Comparison of ENCODE assay signal across 13 cellular contexts in the genomic region with DNA sequence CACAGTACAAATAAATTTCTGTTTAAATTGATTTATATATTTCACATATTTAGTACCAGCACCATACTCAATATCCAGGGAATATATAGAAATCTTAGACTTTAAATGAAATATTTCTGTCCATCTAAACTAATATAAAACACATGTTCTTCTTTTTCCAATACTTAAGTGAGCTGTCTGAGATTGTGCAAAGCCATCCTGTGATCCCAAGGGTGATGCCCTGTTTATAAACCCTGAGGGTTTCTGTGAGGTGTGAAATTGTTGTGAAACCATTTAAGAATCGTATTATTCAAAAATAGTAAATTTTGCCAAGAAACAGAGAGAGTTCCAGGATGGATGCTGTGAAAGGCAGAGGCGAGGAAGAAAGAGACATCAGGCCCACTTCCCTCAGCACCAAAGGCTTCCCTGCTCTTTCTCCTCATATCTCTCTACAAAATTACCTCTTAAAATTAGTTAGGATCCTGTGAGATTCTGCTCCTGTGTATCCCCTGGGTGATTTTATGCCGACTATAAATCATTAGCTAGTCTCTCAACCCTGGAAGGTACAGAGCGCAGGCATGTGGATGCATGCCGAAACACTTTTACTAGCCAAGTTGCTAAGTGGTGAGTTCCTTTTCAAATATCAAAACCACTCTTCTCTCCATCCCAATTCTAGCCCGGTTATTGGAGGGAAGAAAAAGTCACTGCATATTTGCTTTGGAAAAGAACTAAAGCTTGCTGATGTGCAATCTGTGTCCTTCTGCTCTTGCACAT.
DNase-seq lines count a peak whose midpoint lies in the region; ATAC-seq, FAIRE-seq and TF ChIP-seq lines count a peak whose summit lies in the region.
"Had no signal": no experiment of that assay in that cellular context is flagged by ENCODE, and none has a peak within 500 bp of the region (broad histone marks: within the 10 kb centered on the region; RNA-seq: fewer than 3 reads in every experiment).

No MANE protein-coding gene starts in this region.

- H3K27ac ChIP-seq in sigmoid colon, result peak overlapping the region in 3 of 4 donors; percentile 51 to 76 (median 70)
- H3K27ac ChIP-seq: adrenal gland, colonic mucosa had no signal

- no peak for FAIRE-seq in frontal cortex (lab: Jason Lieb, UNC)
- FAIRE-seq: RCC 7860 had no signal

- no peak for TF ChIP-seq POLR2A in sigmoid colon (IDR thresholded peaks at IDR 0.05)

- no peaks in the 10 kb centered on the region for H3K9me3 Mint-ChIP-seq in Calu3 (ENCODE audit: low read depth, unreplicated experiment)

- H3K27me3 ChIP-seq in sigmoid colon, result no peaks in the 10 kb centered on the region
- H3K27me3 ChIP-seq: adrenal gland, colonic mucosa had no signal

- no peak overlapping the region for H3K4me3 ChIP-seq in cardiac fibroblast (replicated peaks in 1 of 2; ENCODE audit: low read depth in 2 of 2, low read length in 2 of 2)
- no peak overlapping the region for H3K4me3 ChIP-seq in sigmoid colon
- H3K4me3 ChIP-seq: adrenal gland, colonic mucosa had no signal

- WGBS in sigmoid colon, 2 donors, result 90 to 91% methylated on average over 6 of the region's 6 CpGs

- intact Hi-C loops in Calu3 (cut with micrococcal nuclease; ENCODE audit: unreplicated experiment), result no loop called here
- intact Hi-C loops in left ventricle myocardium superior (cut with micrococcal nuclease), result no loop called here
- intact Hi-C loops in sigmoid colon (cut with DNase I), result loop anchor here (5.0 kb wide), 1 partner anchor 385 kb away; no protein-coding TSS in a partner anchor

- BruUV-seq in Calu3 (replicated peaks; lab: Mats Ljungman, UMichigan), result no TSS peak

- CTCF ChIA-PET in Calu3 (lab: Charles Lee), result no interaction called here

- no peaks in the 10 kb centered on the region for H3K36me3 Mint-ChIP-seq in Calu3 (ENCODE audit: insufficient read depth, unreplicated experiment)

- H3K27me3 Mint-ChIP-seq in Calu3 (ENCODE audit: unreplicated experiment), result no peaks in the 10 kb centered on the region

- H3K9me3 ChIP-seq in sigmoid colon, result no peaks in the 10 kb centered on the region
- H3K9me3 ChIP-seq: adrenal gland, colonic mucosa had no signal

- H3K27ac Mint-ChIP-seq in Calu3 (ENCODE audit: unreplicated experiment), result peak overlapping the region; percentile 6

- peaks cover 0 to 42% (median 32%) of the 10 kb centered on the region in 4 donors for H3K4me1 ChIP-seq in sigmoid colon
- H3K4me1 ChIP-seq: colonic mucosa had no signal

- H3K4me3 Mint-ChIP-seq in Calu3 (ENCODE audit: low read depth, unreplicated experiment), result no peak overlapping the region

- ATAC-seq in left ventricle myocardium superior (peak; percentile 72), HG02981 (IDR thresholded peaks at IDR 0.05; ENCODE audit: unreplicated experiment) (no peak)

- no peak for DNase-seq in Calu3
- peak; percentile 62 to 77 for DNase-seq in cardiac fibroblast (ENCODE audit: low read depth in 2 of 2)
- no peak for DNase-seq in left ventricle myocardium superior
- DNase-seq in sigmoid colon, result no peak
- no peak for DNase-seq in SIG-M5 treated with dmso at 0.1 percent for 504 hours (lab: John Stamatoyannopoulos, UW; ENCODE audit: unreplicated experiment)
- no peak for DNase-seq in frontal cortex (ENCODE audit: low spot score in 2 of 2)
- DNase-seq in foreskin melanocyte, result no peak
- DNase-seq: GOT3, NCI-H1105 had no signal

- H3K36me3 ChIP-seq in sigmoid colon, result no peaks in the 10 kb centered on the region
- H3K36me3 ChIP-seq: adrenal gland, colonic mucosa had no signal

- no peak for TF ChIP-seq EP300 in sigmoid colon (IDR thresholded peaks at IDR 0.05)

- H3K4me1 Mint-ChIP-seq in Calu3 (ENCODE audit: low read depth, unreplicated experiment), result peaks cover 33% of the 10 kb centered on the region

- TF ChIP-seq CTCF in Calu3 (IDR thresholded peaks at IDR 0.05; ENCODE audit: unreplicated experiment), result no peak
- TF ChIP-seq CTCF in cardiac fibroblast (IDR thresholded peaks at IDR 0.05; ENCODE audit: low read depth, low read length), result no peak
- no peak for TF ChIP-seq CTCF in sigmoid colon (IDR thresholded peaks at IDR 0.05)

Comparison
In these comparisons a context has a peak if more than half of its experiments do, and no peak if none do; other contexts are left out.
1. DNase-seq: peak in cardiac fibroblast (2 of 2); none in Calu3 (single experiment), left ventricle myocardium superior (single experiment), sigmoid colon (single experiment), SIG-M5 treated with dmso at 0.1 percent for 504 hours (single experiment), frontal cortex (0 of 2) and foreskin melanocyte (single experiment).